8 cellular contexts compared by ENCODE assay signal in genomic region chr6:128491643-128492206, GRCh38. TPM values are rescaled to one million over a fixed set of nuclear protein-coding genes. Genes with fewer than 3 reads are reported as not detected.
DNase-seq lines count a peak whose midpoint lies in the region; TF ChIP-seq lines count a peak whose summit lies in the region.

No MANE protein-coding gene starts in this region.

- H3K36me3 ChIP-seq in MG63: peaks cover 2% of the 10 kb centered on the region; the same call in 1 of the 2 replicates
- no peaks in the 10 kb centered on the region for H3K36me3 ChIP-seq in colonic mucosa
- no peaks in the 10 kb centered on the region for H3K36me3 ChIP-seq in mucosa of rectum (ENCODE audit: control insufficient read depth in 2 of 2, insufficient read depth in 2 of 2, low read length in 2 of 2)

- H3K4me1 ChIP-seq in colonic mucosa (peaks cover 11% of the 10 kb centered on the region), mucosa of rectum (ENCODE audit: control insufficient read depth in 2 of 2, insufficient read depth in 2 of 2, low read length in 2 of 2) (peaks cover 9 to 44% of the 10 kb centered on the region in 2 donors)

- H3K27ac ChIP-seq in colonic mucosa (peak overlapping the region; percentile 73), mucosa of rectum (ENCODE audit: low read depth in 2 of 2, low read length in 2 of 2) (peak overlapping the region; percentile 84 to 91)

- H3K9me3 ChIP-seq in MG63: no peaks in the 10 kb centered on the region
- no peaks in the 10 kb centered on the region for H3K9me3 ChIP-seq in colonic mucosa
- no peaks in the 10 kb centered on the region for H3K9me3 ChIP-seq in mucosa of rectum (ENCODE audit: control insufficient read depth in 2 of 2, low read length in 2 of 2)

- TF ChIP-seq CTCF in colonic mucosa (IDR thresholded peaks at IDR 0.05): no peak

- intact Hi-C loops in colonic mucosa (cut with DNase I): no loop called here

- DNase-seq in NCI-H2029 treated with DMSO at 0.1 percent for 48 hours (lab: John Stamatoyannopoulos, UW) (peak; percentile 38), NCI-H2029 (lab: John Stamatoyannopoulos, UW) (no peak), MG63 (peak; percentile 53), colonic mucosa (peak; percentile 38), DMS53 treated with DMSO at 0.1 percent for 48 hours (lab: John Stamatoyannopoulos, UW; ENCODE audit: unreplicated experiment) (no peak), GM19238 (ENCODE audit: insufficient read length, low spot score) (no peak), erythroblast (lab: John Stamatoyannopoulos, UW) (no peak)

- H3K9ac ChIP-seq in colonic mucosa (ENCODE audit: low read depth in 2 of 2, low read length in 2 of 2) (peak overlapping the region in 1 of 2 donors; percentile 79), mucosa of rectum (ENCODE audit: low read depth in 1 of 2, low read length in 2 of 2) (peak overlapping the region; percentile 64 to 74)

- no peak for TF ChIP-seq POLR2A in erythroblast (IDR thresholded peaks at IDR 0.05; ENCODE audit: low read length)

- H3K27me3 ChIP-seq in MG63 (no peaks in the 10 kb centered on the region), colonic mucosa (no peaks in the 10 kb centered on the region), mucosa of rectum (ENCODE audit: control insufficient read depth in 2 of 2, insufficient read depth in 2 of 2, low read length in 2 of 2) (no peaks in the 10 kb centered on the region)

- peak overlapping the region; percentile 46 for H3K4me3 ChIP-seq in MG63
- H3K4me3 ChIP-seq in colonic mucosa: peak overlapping the region; percentile 22
- peak overlapping the region; percentile 67 to 78 for H3K4me3 ChIP-seq in mucosa of rectum (ENCODE audit: low read length in 2 of 2)

RNA-seq across cellular contexts. Expression of gene PTPRK, which starts 28.7 kb away (rescaled TPM):
- 9.7 and 33.7 TPM in 2 replicates for total RNA-seq in MG63 (2014; rRNA removed; shearing (Covaris generic); ENCODE audit: low replicate concordance)
- total RNA-seq in colonic mucosa: 100 to 1,000 TPM in 1 of 2 donors, 10 to 100 TPM in 1; 94.1 to 117 TPM

Comparison
In these comparisons a context has a peak if more than half of its experiments do, and no peak if none do; other contexts are left out.
1. DNase-seq: peak in NCI-H2029 treated with DMSO at 0.1 percent for 48 hours (single experiment), MG63 (single experiment) and colonic mucosa (single experiment); none in NCI-H2029 (single experiment), DMS53 treated with DMSO at 0.1 percent for 48 hours (single experiment), GM19238 (single experiment) and erythroblast (0 of 2).
2. H3K4me3 ChIP-seq: peak in every context shown above with its lines; median percentile 72 in mucosa of rectum; 46 in MG63; 22 in colonic mucosa.